In the genomic region with DNA sequence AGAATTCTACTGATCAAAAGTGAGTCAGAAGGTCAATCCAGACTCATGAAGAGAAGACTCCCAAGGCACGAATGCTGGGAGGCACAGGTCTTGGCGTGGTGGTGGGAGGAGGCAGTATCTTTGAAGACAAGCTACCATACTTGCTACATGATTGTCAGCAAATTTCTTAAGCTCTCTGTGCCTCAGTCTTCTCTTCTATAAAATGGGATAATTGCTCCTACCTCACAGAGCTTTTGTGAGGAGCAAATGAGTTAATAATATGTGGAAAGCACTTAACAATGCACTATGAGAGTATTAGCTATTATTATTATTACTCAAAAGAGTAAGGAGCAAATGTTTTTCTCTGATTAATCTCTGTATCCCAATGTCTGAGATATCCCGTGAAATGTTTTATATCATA, we compare ENCODE assay signal across 10 cellular contexts. TPM values are rescaled to one million over a fixed set of nuclear protein-coding genes. Genes with fewer than 3 reads are reported as not detected.
A peak's percentile ranks its signal among the peaks of the same experiment; 100 is the strongest.
DNase-seq lines count a peak whose midpoint lies in the region; ATAC-seq lines count a peak whose summit lies in the region.
"Had no signal": no experiment of that assay in that cellular context is flagged by ENCODE, and none has a peak within 500 bp of the region (broad histone marks: within the 10 kb centered on the region; RNA-seq: fewer than 3 reads in every experiment).

No MANE protein-coding gene starts in this region.

- no peaks in the 10 kb centered on the region for H3K27me3 Mint-ChIP-seq in activated T-cell treated with anti-CD3 and anti-CD28 coated beads, Interleukin-2, amount 50 U/mL, for 24 hours
- H3K27me3 Mint-ChIP-seq in T-helper 17 cell = no peaks in the 10 kb centered on the region

- peak overlapping the region; percentile 69 for H3K4me3 Mint-ChIP-seq in activated T-cell treated with anti-CD3 and anti-CD28 coated beads, Interleukin-2, amount 50 U/mL, for 24 hours
- peak overlapping the region; percentile 87 for H3K4me3 Mint-ChIP-seq in T-helper 17 cell
- peak overlapping the region; percentile 67 for H3K4me3 Mint-ChIP-seq in stimulated activated effector memory CD8-positive, alpha-beta T cell treated with anti-CD3 and anti-CD28 coated beads, Interleukin-12 subunit alpha, Interleukin-12 subunit beta, amount 100 ng/mL, for 72 hours

- DNase-seq in activated T-cell treated with anti-CD3 and anti-CD28 coated beads, Interleukin-2, amount 50 U/mL, for 24 hours = no peak
- no peak for DNase-seq in activated T-cell treated with anti-CD3 and anti-CD28 coated beads, Interleukin-2, amount 50 U/mL, for 48 hours
- DNase-seq in T-helper 17 cell = no peak
- no peak for DNase-seq in epithelial cell of prostate (ENCODE audit: low read depth, low spot score)
- no peak for DNase-seq in stimulated activated effector memory CD8-positive, alpha-beta T cell treated with anti-CD3 and anti-CD28 coated beads, Interleukin-12 subunit alpha, Interleukin-12 subunit beta, amount 100 ng/mL, for 72 hours (ENCODE audit: low spot score in 2 of 2)
- no peak for DNase-seq in activated effector memory CD4-positive, alpha-beta T cell treated with anti-CD3 and anti-CD28 coated beads, Interleukin-2, amount 50 U/mL, for 16 hours
- DNase-seq in NCI-H226 = no peak
- DNase-seq in H4 (ENCODE audit: low spot score) = no peak
- DNase-seq: GDM1, NCI-H526 had no signal

- no peak for ATAC-seq in T-helper 17 cell
- no peak for ATAC-seq in stimulated activated effector memory CD8-positive, alpha-beta T cell treated with anti-CD3 and anti-CD28 coated beads, Interleukin-12 subunit alpha, Interleukin-12 subunit beta, amount 100 ng/mL, for 72 hours

- H3K27ac ChIP-seq in epithelial cell of prostate = peak overlapping the region; percentile 86

- H3K36me3 Mint-ChIP-seq in activated T-cell treated with anti-CD3 and anti-CD28 coated beads, Interleukin-2, amount 50 U/mL, for 24 hours (ENCODE audit: low read depth) = peaks cover 75% of the 10 kb centered on the region
- H3K36me3 Mint-ChIP-seq in T-helper 17 cell (ENCODE audit: low read depth) = no peaks in the 10 kb centered on the region
- H3K36me3 Mint-ChIP-seq in stimulated activated effector memory CD8-positive, alpha-beta T cell treated with anti-CD3 and anti-CD28 coated beads, Interleukin-12 subunit alpha, Interleukin-12 subunit beta, amount 100 ng/mL, for 72 hours = peaks cover 77% of the 10 kb centered on the region

- H3K9me3 Mint-ChIP-seq in activated T-cell treated with anti-CD3 and anti-CD28 coated beads, Interleukin-2, amount 50 U/mL, for 24 hours = peaks cover 3% of the 10 kb centered on the region
- H3K9me3 Mint-ChIP-seq in stimulated activated effector memory CD8-positive, alpha-beta T cell treated with anti-CD3 and anti-CD28 coated beads, Interleukin-12 subunit alpha, Interleukin-12 subunit beta, amount 100 ng/mL, for 72 hours = no peaks in the 10 kb centered on the region

- H3K4me1 Mint-ChIP-seq in activated T-cell treated with anti-CD3 and anti-CD28 coated beads, Interleukin-2, amount 50 U/mL, for 24 hours (ENCODE audit: low read depth) = peaks cover 78% of the 10 kb centered on the region
- H3K4me1 Mint-ChIP-seq in T-helper 17 cell = peaks cover 58% of the 10 kb centered on the region
- H3K4me1 Mint-ChIP-seq in stimulated activated effector memory CD8-positive, alpha-beta T cell treated with anti-CD3 and anti-CD28 coated beads, Interleukin-12 subunit alpha, Interleukin-12 subunit beta, amount 100 ng/mL, for 72 hours = peaks cover 64% of the 10 kb centered on the region

- no peaks in the 10 kb centered on the region for H3K9me3 ChIP-seq in T-helper 17 cell (ENCODE audit: control insufficient read depth, low read length, poor library complexity, severe bottlenecking)

- H3K27ac Mint-ChIP-seq in activated T-cell treated with anti-CD3 and anti-CD28 coated beads, Interleukin-2, amount 50 U/mL, for 24 hours = peak overlapping the region; percentile 99
- H3K27ac Mint-ChIP-seq in T-helper 17 cell = peak overlapping the region; percentile 100
- peak overlapping the region; percentile 96 for H3K27ac Mint-ChIP-seq in stimulated activated effector memory CD8-positive, alpha-beta T cell treated with anti-CD3 and anti-CD28 coated beads, Interleukin-12 subunit alpha, Interleukin-12 subunit beta, amount 100 ng/mL, for 72 hours

RNA-seq across cellular contexts. Expression of a gene that starts 36.2 kb away (rescaled TPM):
- total RNA-seq in T-helper 17 cell = 10 to 100 TPM; 57.6 to 79.9 TPM
- 6.0 and 6.8 TPM in 2 replicates for total RNA-seq in H4 (2014; rRNA removed; shearing (Covaris generic))

RNA-seq across cellular contexts. Expression of a gene that starts 42.3 kb away (rescaled TPM):
- total RNA-seq in T-helper 17 cell = 1 to 10 TPM; 1.9 to 2.2 TPM
- not detected in 2 replicates for total RNA-seq in H4 (2014; rRNA removed; shearing (Covaris generic))
